20 cellular contexts compared by ENCODE assay signal in genomic region chr15:45535486-45536042, GRCh38.
"Had no signal": no experiment of that assay in that cellular context is flagged by ENCODE, and none has a peak within 500 bp of the region (broad histone marks: within the 10 kb centered on the region; RNA-seq: fewer than 3 reads in every experiment).

No MANE protein-coding gene starts in this region.

- H3K27me3 ChIP-seq: thyroid gland, uterus had no signal

- H3K9me3 ChIP-seq: esophagus squamous epithelium, heart right ventricle, thyroid gland, uterus had no signal

- H3K27ac Mint-ChIP-seq: activated CD8-positive, alpha-beta T cell treated with anti-CD3 and anti-CD28 coated beads for 36 hours; activated naive CD8-positive, alpha-beta T cell treated with anti-CD3 and anti-CD28 coated beads, Interleukin-2, amount 10 ng/mL, durations not matched to agents 7 days and 5 days; activated T-helper 17 cell treated with anti-CD3 and anti-CD28 coated beads, Interleukin-2, amount 50 U/mL, for 72 hours had no signal

- H3K4me1 Mint-ChIP-seq: activated naive CD8-positive, alpha-beta T cell treated with anti-CD3 and anti-CD28 coated beads, Interleukin-2, amount 10 ng/mL, durations not matched to agents 7 days and 5 days; activated T-helper 17 cell treated with anti-CD3 and anti-CD28 coated beads, Interleukin-2, amount 50 U/mL, for 72 hours had no signal

- DNase-seq: activated CD4-positive, alpha-beta T cell treated with anti-CD3 and anti-CD28 coated beads for 48 hours; activated CD4-positive, CD25-positive, alpha-beta regulatory T cell; activated CD8-positive, alpha-beta T cell treated with anti-CD3 and anti-CD28 coated beads for 36 hours; activated naive CD4-positive, alpha-beta T cell treated with Interleukin-2 at 50 U/mL for 16 hours; activated naive CD8-positive, alpha-beta T cell treated with anti-CD3 and anti-CD28 coated beads, Interleukin-2, amount 10 ng/mL, durations not matched to agents 7 days and 5 days; activated T-cell treated with anti-CD3 and anti-CD28 coated beads, Interleukin-2, amount 50 U/mL, for 1 hour; dermis blood vessel endothelial cell; effector memory CD4-positive, alpha-beta T cell; esophagus squamous epithelium; heart right ventricle; retina; stimulated activated CD8-positive, alpha-beta memory T cell treated with anti-CD3 and anti-CD28 coated beads, Interleukin-4, amount 100 ng/mL, for 48 hours; stimulated activated naive CD4-positive, alpha-beta T cell; SW 1271; thyroid gland; uterus had no signal

- H3K4me1 ChIP-seq: esophagus squamous epithelium, heart right ventricle, parathyroid adenoma, thyroid gland, uterus had no signal

- H3K4me3 ChIP-seq: esophagus squamous epithelium, heart right ventricle, lung, thyroid gland, uterus had no signal

- H3K4me3 Mint-ChIP-seq: activated CD8-positive, alpha-beta T cell treated with anti-CD3 and anti-CD28 coated beads for 36 hours; activated naive CD8-positive, alpha-beta T cell treated with anti-CD3 and anti-CD28 coated beads, Interleukin-2, amount 10 ng/mL, durations not matched to agents 7 days and 5 days; activated T-helper 17 cell treated with anti-CD3 and anti-CD28 coated beads, Interleukin-2, amount 50 U/mL, for 72 hours had no signal

- H3K9ac ChIP-seq: parathyroid adenoma had no signal

- H3K9me3 Mint-ChIP-seq: activated CD8-positive, alpha-beta T cell treated with anti-CD3 and anti-CD28 coated beads for 36 hours; activated naive CD8-positive, alpha-beta T cell treated with anti-CD3 and anti-CD28 coated beads, Interleukin-2, amount 10 ng/mL, durations not matched to agents 7 days and 5 days; activated T-helper 17 cell treated with anti-CD3 and anti-CD28 coated beads, Interleukin-2, amount 50 U/mL, for 72 hours had no signal

- H3K36me3 Mint-ChIP-seq: activated naive CD8-positive, alpha-beta T cell treated with anti-CD3 and anti-CD28 coated beads, Interleukin-2, amount 10 ng/mL, durations not matched to agents 7 days and 5 days had no signal

- H2AFZ ChIP-seq: parathyroid adenoma had no signal

- H3K27me3 Mint-ChIP-seq: activated T-helper 17 cell treated with anti-CD3 and anti-CD28 coated beads, Interleukin-2, amount 50 U/mL, for 72 hours had no signal

- H3K79me2 ChIP-seq: parathyroid adenoma had no signal

- H3K27ac ChIP-seq: esophagus squamous epithelium, heart right ventricle, parathyroid adenoma, thyroid gland, uterus had no signal

- H3K36me3 ChIP-seq: esophagus squamous epithelium, heart right ventricle, thyroid gland, uterus had no signal

- ATAC-seq: activated CD8-positive, alpha-beta T cell treated with anti-CD3 and anti-CD28 coated beads for 36 hours; activated T-helper 17 cell treated with anti-CD3 and anti-CD28 coated beads, Interleukin-2, amount 50 U/mL, for 72 hours; heart right ventricle; left lobe of liver had no signal
